Comparison of ENCODE assay signal across 10 cellular contexts in genomic region chr14:71438684-71439083, GRCh38.
A peak's percentile ranks its signal among the peaks of the same experiment; 100 is the strongest.
DNase-seq lines count a peak whose midpoint lies in the region; ATAC-seq and TF ChIP-seq lines count a peak whose summit lies in the region.
"Had no signal": no experiment of that assay in that cellular context is flagged by ENCODE, and none has a peak within 500 bp of the region (broad histone marks: within the 10 kb centered on the region; RNA-seq: fewer than 3 reads in every experiment).

No MANE protein-coding gene starts in this region.

- no peaks in the 10 kb centered on the region for H3K9me2 ChIP-seq in PC-3 (replicated peaks; ENCODE audit: low read length)

- H3K27me3 ChIP-seq in PC-3 (ENCODE audit: low read length) (no peaks in the 10 kb centered on the region), esophagus (ENCODE audit: control insufficient read depth in 1 of 2, insufficient read depth in 2 of 2, low read length in 2 of 2) (no peaks in the 10 kb centered on the region), neural progenitor cell (no peaks in the 10 kb centered on the region)
- H3K27me3 ChIP-seq: foreskin keratinocyte had no signal

- H3F3A ChIP-seq in PC-3 (ENCODE audit: low read length, unreplicated experiment) = peaks cover 6% of the 10 kb centered on the region
- H3F3A ChIP-seq in neural progenitor cell (ENCODE audit: low read depth) = no peaks in the 10 kb centered on the region

- CTCF ChIA-PET in PC-3 (lab: Charles Lee) = no interaction called here

- H3K4me3 ChIP-seq in PC-3 (ENCODE audit: low read length) (no peak overlapping the region), esophagus (ENCODE audit: low read depth in 1 of 2, low read length in 2 of 2) (no peak overlapping the region), neural progenitor cell (no peak overlapping the region)

- peak overlapping the region; percentile 66; the same call in 1 of the 2 replicates for H3K4me2 ChIP-seq in PC-3 (ENCODE audit: low read length)
- H3K4me2 ChIP-seq in neural progenitor cell = no peak overlapping the region

- H3K4me1 ChIP-seq in PC-3 (ENCODE audit: insufficient read depth, low read length) = peaks cover 33% of the 10 kb centered on the region
- H3K4me1 ChIP-seq in esophagus (ENCODE audit: control insufficient read depth in 2 of 2, insufficient read depth in 2 of 2, low read length in 1 of 2) = peaks cover 0 to 2% of the 10 kb centered on the region in 2 donors
- H3K4me1 ChIP-seq in neural progenitor cell = peaks cover 12% of the 10 kb centered on the region

- intact Hi-C loops in PC-3 (cut with micrococcal nuclease) = loop anchor here (1.0 kb wide), 1 partner anchor 11 kb away; no protein-coding TSS in a partner anchor

- H3K9me3 ChIP-seq in PC-3 (ENCODE audit: low read length) (no peaks in the 10 kb centered on the region), esophagus (ENCODE audit: control insufficient read depth in 2 of 2, insufficient read depth in 1 of 2, low read depth in 1 of 2, low read length in 1 of 2) (no peaks in the 10 kb centered on the region), neural progenitor cell (ENCODE audit: low read depth) (no peaks in the 10 kb centered on the region)

- peaks cover 7% of the 10 kb centered on the region for H3K36me3 Mint-ChIP-seq in osteocyte (ENCODE audit: unreplicated experiment)
- H3K36me3 Mint-ChIP-seq in neural progenitor cell = peaks cover 8% of the 10 kb centered on the region
- H3K36me3 Mint-ChIP-seq in natural killer cell treated with Interleukin-12 subunit alpha and Interleukin-12 subunit beta and Interleukin-15 and Interleukin-18, amount 100 ng/mL, for 72 hours = no peaks in the 10 kb centered on the region

- DNase-seq in DMS79 treated with DMSO at 0.1 percent for 48 hours (lab: John Stamatoyannopoulos, UW) (peak; percentile 89), PC-3 (peak; percentile 9), osteocyte (ENCODE audit: extremely low spot score, unreplicated experiment) (no peak), NCI-H146 treated with DMSO at 0.1 percent for 48 hours (lab: John Stamatoyannopoulos, UW; ENCODE audit: unreplicated experiment) (no peak), neural progenitor cell (ENCODE audit: low spot score) (no peak), T-helper 9 cell (no peak)
- DNase-seq in natural killer cell treated with Interleukin-12 subunit alpha and Interleukin-12 subunit beta and Interleukin-15 and Interleukin-18, amount 100 ng/mL, for 72 hours (ENCODE audit: low spot score) = no peak
- DNase-seq: foreskin keratinocyte had no signal

- H3K9me3 Mint-ChIP-seq in osteocyte (ENCODE audit: unreplicated experiment) = no peaks in the 10 kb centered on the region
- peaks cover 2% of the 10 kb centered on the region for H3K9me3 Mint-ChIP-seq in neural progenitor cell
- H3K9me3 Mint-ChIP-seq in natural killer cell treated with Interleukin-12 subunit alpha and Interleukin-12 subunit beta and Interleukin-15 and Interleukin-18, amount 100 ng/mL, for 72 hours = no peaks in the 10 kb centered on the region

- H3K9ac ChIP-seq in PC-3 (ENCODE audit: low read length) (0 out of 2 replicates have a peak overlapping the region, but pooled peaks have one; percentile 5), neural progenitor cell (no peak overlapping the region)

- 9 to 12% methylated on average over 2 of the region's 2 CpGs for WGBS in esophagus, 2 donors

- H3K27ac Mint-ChIP-seq in osteocyte (ENCODE audit: unreplicated experiment) (peak overlapping the region; percentile 95), neural progenitor cell (no peak overlapping the region)
- H3K27ac Mint-ChIP-seq in natural killer cell treated with Interleukin-12 subunit alpha and Interleukin-12 subunit beta and Interleukin-15 and Interleukin-18, amount 100 ng/mL, for 72 hours = no peak overlapping the region

- H3K27me3 Mint-ChIP-seq in osteocyte (ENCODE audit: unreplicated experiment) (no peaks in the 10 kb centered on the region), neural progenitor cell (ENCODE audit: insufficient read depth, low read depth) (no peaks in the 10 kb centered on the region)
- H3K27me3 Mint-ChIP-seq in natural killer cell treated with Interleukin-12 subunit alpha and Interleukin-12 subunit beta and Interleukin-15 and Interleukin-18, amount 100 ng/mL, for 72 hours = no peaks in the 10 kb centered on the region

- H3K36me3 ChIP-seq in PC-3 (ENCODE audit: low read depth, low read length) = no peaks in the 10 kb centered on the region
- H3K36me3 ChIP-seq in esophagus (ENCODE audit: control insufficient read depth in 2 of 2, insufficient read depth in 2 of 2, low read length in 1 of 2) = no peaks in the 10 kb centered on the region
- no peaks in the 10 kb centered on the region for H3K36me3 ChIP-seq in neural progenitor cell

- H3K4me1 Mint-ChIP-seq in osteocyte (ENCODE audit: unreplicated experiment) = peaks cover 31% of the 10 kb centered on the region
- peaks cover 16% of the 10 kb centered on the region for H3K4me1 Mint-ChIP-seq in neural progenitor cell
- peaks cover 5 to 8% of the 10 kb centered on the region in 2 donors for H3K4me1 Mint-ChIP-seq in natural killer cell treated with Interleukin-12 subunit alpha and Interleukin-12 subunit beta and Interleukin-15 and Interleukin-18, amount 100 ng/mL, for 72 hours (ENCODE audit: low read depth in 2 of 2)

- H2AFZ ChIP-seq in PC-3 (ENCODE audit: low read length) (no peak overlapping the region), neural progenitor cell (replicated peaks) (no peak overlapping the region)

- H3K4me3 Mint-ChIP-seq in osteocyte (ENCODE audit: unreplicated experiment) (peak overlapping the region; percentile 59), neural progenitor cell (no peak overlapping the region)
- H3K4me3 Mint-ChIP-seq in natural killer cell treated with Interleukin-12 subunit alpha and Interleukin-12 subunit beta and Interleukin-15 and Interleukin-18, amount 100 ng/mL, for 72 hours = no peak overlapping the region

- H3K79me2 ChIP-seq in PC-3 (ENCODE audit: low read length) (peaks cover 75% of the 10 kb centered on the region), neural progenitor cell (ENCODE audit: low read depth) (peaks cover 43% of the 10 kb centered on the region)

- H4K20me1 ChIP-seq in PC-3 (ENCODE audit: low read length) (no peaks in the 10 kb centered on the region), neural progenitor cell (ENCODE audit: low read depth) (no peaks in the 10 kb centered on the region)

- POLR2A ChIA-PET in PC-3 (lab: Charles Lee; ENCODE audit: unreplicated experiment) = interaction anchor here (0.6 kb wide), 1 partner anchor 87 kb away, joined by 5 read pairs; no protein-coding TSS in a partner anchor

- no peak for TF ChIP-seq CTCF in PC-3 (conservative IDR thresholded peaks at IDR 0.05; ENCODE audit: low read depth, low read length)
- no peak for TF ChIP-seq CTCF in osteocyte (IDR thresholded peaks at IDR 0.05)
- no peak for TF ChIP-seq CTCF in neural progenitor cell (IDR thresholded peaks at IDR 0.05)

- no TSS peak for BruUV-seq in PC-3 (replicated peaks; lab: Mats Ljungman, UMichigan)

- ATAC-seq in PC-3 = no peak
- ATAC-seq in natural killer cell treated with Interleukin-12 subunit alpha and Interleukin-12 subunit beta and Interleukin-15 and Interleukin-18, amount 100 ng/mL, for 72 hours = no peak
- ATAC-seq: foreskin keratinocyte had no signal

- peak overlapping the region; percentile 81 for H3K27ac ChIP-seq in PC-3 (ENCODE audit: low read length)
- peak overlapping the region; percentile 24 to 50 for H3K27ac ChIP-seq in esophagus (ENCODE audit: low read depth in 2 of 2, low read length in 1 of 2)
- no peak overlapping the region for H3K27ac ChIP-seq in neural progenitor cell
- H3K27ac ChIP-seq: foreskin keratinocyte, RWPE1 had no signal

Comparison
In these comparisons a context has a peak if more than half of its experiments do, and no peak if none do; other contexts are left out.
1. DNase-seq: peak in DMS79 treated with DMSO at 0.1 percent for 48 hours (single experiment) and PC-3 (single experiment); none in osteocyte (single experiment), NCI-H146 treated with DMSO at 0.1 percent for 48 hours (single experiment), neural progenitor cell (single experiment), natural killer cell treated with Interleukin-12 subunit alpha and Interleukin-12 subunit beta and Interleukin-15 and Interleukin-18, amount 100 ng/mL, for 72 hours (single experiment) and T-helper 9 cell (single experiment).